19 cellular contexts compared by ENCODE assay signal in genomic region chrX:5672099-5672498, GRCh38.
"Had no signal": no experiment of that assay in that cellular context is flagged by ENCODE, and none has a peak within 500 bp of the region (broad histone marks: within the 10 kb centered on the region; RNA-seq: fewer than 3 reads in every experiment).

No MANE protein-coding gene starts in this region.

- ATAC-seq: activated CD8-positive, alpha-beta T cell treated with anti-CD3 and anti-CD28 coated beads, Interleukin-2, amount 10 ng/mL, durations not matched to agents 7 days and 5 days; left lung; naive thymus-derived CD8-positive, alpha-beta T cell had no signal

- H3K9me3 ChIP-seq: left lung, testis, uterus had no signal

- H3K4me1 ChIP-seq: breast epithelium, left lung, neural progenitor cell, testis, uterus had no signal

- H3K36me3 ChIP-seq: breast epithelium, left lung, neural progenitor cell, uterus, WERI-Rb-1 had no signal

- H3K9ac ChIP-seq: neural progenitor cell had no signal

- H3K27ac ChIP-seq: breast epithelium, left lung, neural progenitor cell, testis, uterus, WERI-Rb-1 had no signal

- H3K4me3 ChIP-seq: breast epithelium, left lung, neural progenitor cell, testis, uterus had no signal

- FAIRE-seq: colon had no signal

- DNase-seq: activated CD4-positive, alpha-beta T cell treated with anti-CD3 and anti-CD28 coated beads for 1 hour; activated CD4-positive, alpha-beta T cell treated with anti-CD3 and anti-CD28 coated beads, Interleukin-2, amount 50 U/mL, for 1 hour; activated CD8-positive, alpha-beta T cell treated with anti-CD3 and anti-CD28 coated beads, Interleukin-2, amount 10 ng/mL, durations not matched to agents 7 days and 5 days; activated gamma-delta T cell treated with Interleukin-2 at 50 U/mL for 16 hours; activated T-cell treated with anti-CD3 and anti-CD28 coated beads, Interleukin-2, amount 50 U/mL, for 1 hour; effector memory CD4-positive, alpha-beta T cell; foreskin melanocyte; left lung; naive thymus-derived CD8-positive, alpha-beta T cell; retina; stimulated activated CD4-positive, alpha-beta T cell treated with anti-CD3 and anti-CD28 coated beads, Interleukin-2, amount 100 ng/mL, for 48 hours; stimulated activated naive CD4-positive, alpha-beta T cell; testis; trophoblast cell; uterus; WERI-Rb-1 had no signal
